Comparison of ENCODE assay signal across 8 cellular contexts in genomic region chr3:136787226-136787793, GRCh38. TPM values are rescaled to one million over a fixed set of nuclear protein-coding genes. Genes with fewer than 3 reads are reported as not detected.
DNase-seq lines count a peak whose midpoint lies in the region; ATAC-seq and TF ChIP-seq lines count a peak whose summit lies in the region.

No MANE protein-coding gene starts in this region.

- DNase-seq in Ammon's horn (ENCODE audit: low spot score) (peak; percentile 39), cardiac muscle cell (ENCODE audit: low read depth in 1 of 2, low spot score in 1 of 2) (peak; percentile 24 to 56), OCI-M2 (lab: John Stamatoyannopoulos, UW; ENCODE audit: unreplicated experiment) (no peak), MV-4-11 (lab: John Stamatoyannopoulos, UW) (no peak)
- DNase-seq in activated CD4-positive, alpha-beta memory T cell treated with anti-CD3 and anti-CD28 coated beads, Interleukin-2, amount 10 ng/mL, durations not matched to agents 7 days and 5 days, result peak; percentile 54
- DNase-seq in stimulated activated CD4-positive, alpha-beta T cell treated with anti-CD3 and anti-CD28 coated beads, Interleukin-15, amount 100 ng/mL, for 48 hours (ENCODE audit: low read depth in 2 of 2), result peak; percentile 0 to 5

- ATAC-seq in GM19035 (IDR thresholded peaks at IDR 0.05; ENCODE audit: unreplicated experiment) (peak; percentile 86), HG03354 (IDR thresholded peaks at IDR 0.05; ENCODE audit: poor library complexity, severe bottlenecking, unreplicated experiment) (peak; percentile 80)

- peaks cover 5% of the 10 kb centered on the region for H3K27me3 Mint-ChIP-seq in activated CD4-positive, alpha-beta memory T cell treated with anti-CD3 and anti-CD28 coated beads, Interleukin-2, amount 10 ng/mL, durations not matched to agents 7 days and 5 days

- TF ChIP-seq CTCF in cardiac muscle cell (IDR thresholded peaks at IDR 0.05; ENCODE audit: low read depth, low read length), result no peak

- H3K27ac Mint-ChIP-seq in activated CD4-positive, alpha-beta memory T cell treated with anti-CD3 and anti-CD28 coated beads, Interleukin-2, amount 10 ng/mL, durations not matched to agents 7 days and 5 days, result peak overlapping the region; percentile 57

- no peaks in the 10 kb centered on the region for H3K9me3 ChIP-seq in cardiac muscle cell (ENCODE audit: low read depth)

- no peaks in the 10 kb centered on the region for H3K36me3 Mint-ChIP-seq in activated CD4-positive, alpha-beta memory T cell treated with anti-CD3 and anti-CD28 coated beads, Interleukin-2, amount 10 ng/mL, durations not matched to agents 7 days and 5 days (ENCODE audit: low read depth)

- no peaks in the 10 kb centered on the region for H3K27me3 ChIP-seq in cardiac muscle cell

- H3K36me3 ChIP-seq in cardiac muscle cell, result no peaks in the 10 kb centered on the region

- H3K4me1 Mint-ChIP-seq in activated CD4-positive, alpha-beta memory T cell treated with anti-CD3 and anti-CD28 coated beads, Interleukin-2, amount 10 ng/mL, durations not matched to agents 7 days and 5 days, result peaks cover 15% of the 10 kb centered on the region

- POLR2A ChIA-PET in activated CD4-positive, alpha-beta memory T cell treated with anti-CD3 and anti-CD28 coated beads, Interleukin-2, amount 10 ng/mL, durations not matched to agents 7 days and 5 days (lab: Charles Lee), result interaction anchor here (1.0 to 2.6 kb wide), 4 partner anchors 15 to 591 kb away, joined by 3 to 17 read pairs (median 6); partner anchors contain the start of genes MSL2, NCK1 and STAG1

- H3K4me3 ChIP-seq in cardiac muscle cell, result no peak overlapping the region

- no peaks in the 10 kb centered on the region for H3K9me3 Mint-ChIP-seq in activated CD4-positive, alpha-beta memory T cell treated with anti-CD3 and anti-CD28 coated beads, Interleukin-2, amount 10 ng/mL, durations not matched to agents 7 days and 5 days

- CTCF ChIA-PET in activated CD4-positive, alpha-beta memory T cell treated with anti-CD3 and anti-CD28 coated beads, Interleukin-2, amount 10 ng/mL, durations not matched to agents 7 days and 5 days (lab: Charles Lee), result interaction anchor here (0.6 to 2.4 kb wide), 5 partner anchors 32 to 227 kb away, joined by 3 to 12 read pairs (median 4); partner anchors contain the start of gene STAG1

- no peaks in the 10 kb centered on the region for H3K4me1 ChIP-seq in cardiac muscle cell (ENCODE audit: low read depth)

- H3K27ac ChIP-seq in cardiac muscle cell, result no peak overlapping the region

- H3K4me3 Mint-ChIP-seq in activated CD4-positive, alpha-beta memory T cell treated with anti-CD3 and anti-CD28 coated beads, Interleukin-2, amount 10 ng/mL, durations not matched to agents 7 days and 5 days, result no peak overlapping the region

RNA-seq across cellular contexts. Expression of gene SLC35G2, which starts 31.6 kb away (rescaled TPM):
- total RNA-seq in activated CD4-positive, alpha-beta memory T cell treated with anti-CD3 and anti-CD28 coated beads, Interleukin-2, amount 10 ng/mL, durations not matched to agents 7 days and 5 days, result under 1 TPM; 0.80 to 0.83 TPM
- total RNA-seq in cardiac muscle cell, result 0.27 and 0.78 TPM in 2 replicates
- polyA plus RNA-seq in cardiac muscle cell, result 3.4 and 3.5 TPM in 2 replicates

RNA-seq across cellular contexts. Expression of gene STAG1, which starts 35.1 kb away (rescaled TPM):
- 10 to 100 TPM; 34.1 to 36.2 TPM for total RNA-seq in activated CD4-positive, alpha-beta memory T cell treated with anti-CD3 and anti-CD28 coated beads, Interleukin-2, amount 10 ng/mL, durations not matched to agents 7 days and 5 days
- total RNA-seq in cardiac muscle cell, result 18.3 and 21.0 TPM in 2 replicates
- 12.7 and 14.1 TPM in 2 replicates for polyA plus RNA-seq in cardiac muscle cell

Comparison
In these comparisons a context has a peak if more than half of its experiments do, and no peak if none do; other contexts are left out.
1. DNase-seq: peak in Ammon's horn (single experiment), activated CD4-positive, alpha-beta memory T cell treated with anti-CD3 and anti-CD28 coated beads, Interleukin-2, amount 10 ng/mL, durations not matched to agents 7 days and 5 days (single experiment), cardiac muscle cell (2 of 2) and stimulated activated CD4-positive, alpha-beta T cell treated with anti-CD3 and anti-CD28 coated beads, Interleukin-15, amount 100 ng/mL, for 48 hours (2 of 2); none in OCI-M2 (single experiment) and MV-4-11 (single experiment).